ENCODE assay signal across 8 cellular contexts in the genomic region with DNA sequence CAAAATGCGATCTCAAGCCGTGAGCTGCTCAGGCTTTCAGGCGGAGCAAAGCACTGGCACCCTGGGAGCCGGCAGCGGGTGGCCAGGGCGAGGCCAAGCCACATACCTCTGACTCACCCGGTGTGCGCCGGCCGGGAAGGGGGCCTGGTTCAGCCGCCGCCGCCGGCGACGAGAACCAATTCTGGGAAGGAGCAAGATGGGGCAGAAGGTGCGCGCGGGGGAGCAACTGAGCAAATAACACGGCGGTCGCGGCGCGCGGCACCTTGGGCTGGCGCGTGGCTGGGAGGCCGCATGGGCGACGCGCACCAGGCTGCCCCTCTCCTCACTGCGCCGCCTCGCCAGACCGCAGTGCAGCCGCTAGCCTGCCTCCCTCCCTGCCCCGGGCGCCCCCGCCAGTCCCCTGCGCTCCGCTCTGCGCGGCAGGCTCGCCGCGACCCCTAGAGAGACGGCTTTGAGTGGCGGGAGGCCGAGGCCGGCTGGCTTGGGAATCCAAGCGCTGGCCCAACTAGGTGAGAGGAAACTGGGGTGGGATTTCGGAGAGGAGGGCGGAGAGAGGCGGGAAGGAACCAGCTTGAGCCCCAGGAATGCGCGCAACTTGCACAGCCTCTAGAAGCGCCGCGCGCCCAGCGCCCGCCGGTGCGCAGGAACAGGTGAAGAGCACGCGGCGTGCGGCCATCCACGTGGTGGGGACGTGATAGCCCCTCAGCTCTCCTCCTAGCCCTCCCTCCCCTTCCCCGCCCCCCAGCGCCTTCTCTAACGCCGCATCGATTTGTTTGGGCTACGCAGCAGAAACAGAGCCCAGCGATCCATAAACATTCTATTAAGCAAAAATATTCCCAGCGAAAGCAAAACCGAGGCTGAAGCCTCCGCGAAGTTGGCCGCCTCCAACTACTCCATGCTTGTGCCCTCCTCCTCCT. TPM values are rescaled to one million over a fixed set of nuclear protein-coding genes. Genes with fewer than 3 reads are reported as not detected.
DNase-seq lines count a peak whose midpoint lies in the region; ATAC-seq and TF ChIP-seq lines count a peak whose summit lies in the region.

No MANE protein-coding gene starts in this region.

- H3K4me1 Mint-ChIP-seq in activated naive CD4-positive, alpha-beta T cell treated with anti-CD3 and anti-CD28 coated beads for 36 hours (ENCODE audit: low read depth) = peaks cover 26% of the 10 kb centered on the region
- H3K4me1 Mint-ChIP-seq in activated CD8-positive, alpha-beta T cell treated with anti-CD3 and anti-CD28 coated beads for 36 hours (ENCODE audit: low read depth) = peaks cover 18% of the 10 kb centered on the region

- H3K9me3 Mint-ChIP-seq in activated naive CD4-positive, alpha-beta T cell treated with anti-CD3 and anti-CD28 coated beads for 36 hours = no peaks in the 10 kb centered on the region
- no peaks in the 10 kb centered on the region for H3K9me3 Mint-ChIP-seq in activated CD8-positive, alpha-beta T cell treated with anti-CD3 and anti-CD28 coated beads for 36 hours

- peaks cover 60% of the 10 kb centered on the region for H3K27me3 Mint-ChIP-seq in activated naive CD4-positive, alpha-beta T cell treated with anti-CD3 and anti-CD28 coated beads for 36 hours (ENCODE audit: low read depth)
- peaks cover 76% of the 10 kb centered on the region for H3K27me3 Mint-ChIP-seq in activated CD8-positive, alpha-beta T cell treated with anti-CD3 and anti-CD28 coated beads for 36 hours

- peak overlapping the region; percentile 79 for H3K4me3 ChIP-seq in left ventricle myocardium inferior

- DNase-seq in activated naive CD4-positive, alpha-beta T cell treated with anti-CD3 and anti-CD28 coated beads for 36 hours = peak; percentile 39
- no peak for DNase-seq in activated naive CD4-positive, alpha-beta T cell treated with anti-CD3 and anti-CD28 coated beads, Interleukin-2, amount 50 U/mL, for 16 hours
- DNase-seq in activated CD8-positive, alpha-beta T cell treated with anti-CD3 and anti-CD28 coated beads for 36 hours = peak; percentile 26
- DNase-seq in left ventricle myocardium inferior = no peak
- DNase-seq in retina = peak; percentile 84

- ATAC-seq in activated CD8-positive, alpha-beta T cell treated with anti-CD3 and anti-CD28 coated beads for 36 hours = peak; percentile 15
- ATAC-seq in HG03280 (IDR thresholded peaks at IDR 0.05; ENCODE audit: unreplicated experiment) (no peak), HG03095 (IDR thresholded peaks at IDR 0.05; ENCODE audit: unreplicated experiment) (no peak), GM18505 (IDR thresholded peaks at IDR 0.05; ENCODE audit: unreplicated experiment) (no peak)

- H3K36me3 Mint-ChIP-seq in activated naive CD4-positive, alpha-beta T cell treated with anti-CD3 and anti-CD28 coated beads for 36 hours (ENCODE audit: low read depth) = no peaks in the 10 kb centered on the region
- H3K36me3 Mint-ChIP-seq in activated CD8-positive, alpha-beta T cell treated with anti-CD3 and anti-CD28 coated beads for 36 hours (ENCODE audit: low read depth) = no peaks in the 10 kb centered on the region

- CTCF ChIA-PET in activated naive CD4-positive, alpha-beta T cell treated with anti-CD3 and anti-CD28 coated beads for 36 hours (lab: Charles Lee) = no interaction called here
- CTCF ChIA-PET in activated CD8-positive, alpha-beta T cell treated with anti-CD3 and anti-CD28 coated beads for 36 hours (lab: Charles Lee) = no interaction called here

- H3K27me3 ChIP-seq in left ventricle myocardium inferior (ENCODE audit: low read depth) = peaks cover 59% of the 10 kb centered on the region

- H3K4me3 Mint-ChIP-seq in activated naive CD4-positive, alpha-beta T cell treated with anti-CD3 and anti-CD28 coated beads for 36 hours = peak overlapping the region; percentile 70
- peak overlapping the region; percentile 63 for H3K4me3 Mint-ChIP-seq in activated CD8-positive, alpha-beta T cell treated with anti-CD3 and anti-CD28 coated beads for 36 hours

- H3K36me3 ChIP-seq in left ventricle myocardium inferior = no peaks in the 10 kb centered on the region

- intact Hi-C loops in activated naive CD4-positive, alpha-beta T cell treated with anti-CD3 and anti-CD28 coated beads for 36 hours (cut with micrococcal nuclease) = loop anchor here (1.0 to 10.0 kb wide), 2 partner anchors 21 to 199 kb away; no protein-coding TSS in a partner anchor
- intact Hi-C loops in activated CD8-positive, alpha-beta T cell treated with anti-CD3 and anti-CD28 coated beads for 36 hours (cut with micrococcal nuclease) = no loop called here
- intact Hi-C loops in left ventricle myocardium inferior (cut with micrococcal nuclease) = no loop called here

- H3K9me3 ChIP-seq in left ventricle myocardium inferior (replicated peaks) = no peaks in the 10 kb centered on the region

- TF ChIP-seq POLR2A in GM18505 (IDR thresholded peaks at IDR 0.05; ENCODE audit: borderline replicate concordance, extremely low read depth, insufficient read depth, insufficient read length) = no peak

- TF ChIP-seq CTCF in activated CD8-positive, alpha-beta T cell treated with anti-CD3 and anti-CD28 coated beads for 36 hours (IDR thresholded peaks at IDR 0.05) = no peak
- TF ChIP-seq CTCF in left ventricle myocardium inferior (IDR thresholded peaks at IDR 0.05; ENCODE audit: borderline replicate concordance) = no peak

- POLR2A ChIA-PET in activated CD8-positive, alpha-beta T cell treated with anti-CD3 and anti-CD28 coated beads for 36 hours (lab: Charles Lee) = no interaction called here

- peak overlapping the region; percentile 84 for H3K27ac ChIP-seq in left ventricle myocardium inferior (replicated peaks)

- H3K27ac Mint-ChIP-seq in activated naive CD4-positive, alpha-beta T cell treated with anti-CD3 and anti-CD28 coated beads for 36 hours = no peak overlapping the region
- H3K27ac Mint-ChIP-seq in activated CD8-positive, alpha-beta T cell treated with anti-CD3 and anti-CD28 coated beads for 36 hours = no peak overlapping the region

- peaks cover 83% of the 10 kb centered on the region for H3K4me1 ChIP-seq in left ventricle myocardium inferior

RNA-seq across cellular contexts. Expression of gene NRP2, which starts 3.3 kb away (rescaled TPM):
- 1 to 10 TPM; 2.5 to 2.8 TPM for total RNA-seq in activated naive CD4-positive, alpha-beta T cell treated with anti-CD3 and anti-CD28 coated beads for 36 hours
- total RNA-seq in activated CD8-positive, alpha-beta T cell treated with anti-CD3 and anti-CD28 coated beads for 36 hours = 1 to 10 TPM in 1 of 2 experiments, under 1 TPM in 1; 0.63 to 1.6 TPM
- total RNA-seq in left ventricle myocardium inferior = 7.6 TPM

Comparison
In these comparisons a context has a peak if more than half of its experiments do, and no peak if none do; other contexts are left out.
1. DNase-seq: peak in activated naive CD4-positive, alpha-beta T cell treated with anti-CD3 and anti-CD28 coated beads for 36 hours (single experiment), activated CD8-positive, alpha-beta T cell treated with anti-CD3 and anti-CD28 coated beads for 36 hours (single experiment) and retina (single experiment); none in activated naive CD4-positive, alpha-beta T cell treated with anti-CD3 and anti-CD28 coated beads, Interleukin-2, amount 50 U/mL, for 16 hours (single experiment) and left ventricle myocardium inferior (single experiment).